Comparison of ENCODE assay signal across 8 cellular contexts in the genomic region with DNA sequence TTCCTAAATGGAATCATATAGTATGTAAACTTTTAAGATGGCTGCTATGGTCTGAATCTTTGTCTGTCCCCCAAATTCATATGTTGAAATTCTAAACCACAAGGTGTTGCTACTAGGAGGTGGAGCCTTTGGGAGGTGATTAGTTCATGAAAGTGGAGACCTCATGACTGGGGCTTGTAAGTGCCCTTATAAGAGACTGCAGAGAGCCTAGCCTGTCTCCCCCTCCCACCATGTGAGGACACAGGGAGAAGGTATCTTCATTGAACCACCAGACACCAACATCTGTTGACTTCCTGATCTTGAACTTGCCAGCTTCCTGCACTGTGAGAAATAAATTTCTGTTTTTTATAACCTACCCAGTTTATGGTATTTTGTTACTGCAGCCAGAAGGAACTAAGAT. TPM values are rescaled to one million over a fixed set of nuclear protein-coding genes. Genes with fewer than 3 reads are reported as not detected.
A peak's percentile ranks its signal among the peaks of the same experiment; 100 is the strongest.
DNase-seq lines count a peak whose midpoint lies in the region; ATAC-seq, FAIRE-seq and TF ChIP-seq lines count a peak whose summit lies in the region.
"Not testable (repeated sequence)": the region's sequence is repeated elsewhere in the genome, so short reads cannot be mapped to it uniquely, and the experiment has no call there.

No MANE protein-coding gene starts in this region.

- CTCF ChIA-PET in CD4-positive, alpha-beta T cell (lab: Charles Lee); activated CD4-positive, alpha-beta T cell treated with anti-CD3 and anti-CD28 coated beads for 36 hours (lab: Charles Lee); K562 (lab: Yijun Ruan, JAX; ENCODE audit: low intra/inter-chr PET ratio): not testable (repeated sequence)

- peaks cover 24% of the 10 kb centered on the region for H4K20me1 ChIP-seq in Loucy (ENCODE audit: insufficient read depth, low read length, poor library complexity, severe bottlenecking)
- not testable (repeated sequence) for H4K20me1 ChIP-seq in K562 (replicated peaks; ENCODE audit: control insufficient read depth, insufficient read depth, low read length)

- BruUV-seq in K562 (replicated peaks; lab: Mats Ljungman, UMichigan): not testable (repeated sequence)

- TF ChIP-seq EP300 in K562 (IDR thresholded peaks at IDR 0.05; ENCODE audit: low read length): not testable (repeated sequence)

- not testable (repeated sequence) for H3K4me3 ChIP-seq in Loucy (ENCODE audit: low read length, poor library complexity, severe bottlenecking); K562

- in situ Hi-C loops in K562 (cut with MboI): not testable (repeated sequence)

- H3F3A ChIP-seq in Loucy (ENCODE audit: low read depth): not testable (repeated sequence)

- H3K4me2 ChIP-seq in Loucy (ENCODE audit: low read depth, low read length, poor library complexity, severe bottlenecking): peak overlapping the region; percentile 35
- not testable (repeated sequence) for H3K4me2 ChIP-seq in K562 (ENCODE audit: insufficient read depth, low read length)

- not testable (repeated sequence) for H2AFZ ChIP-seq in Loucy (ENCODE audit: low read length); K562 (ENCODE audit: low read depth, low read length)

- intact Hi-C loops in CD4-positive, alpha-beta T cell (cut with DNase I, micrococcal nuclease); activated CD4-positive, alpha-beta T cell treated with anti-CD3 and anti-CD28 coated beads for 36 hours (cut with DNase I, micrococcal nuclease); K562 (cut with micrococcal nuclease): not testable (repeated sequence)

- not testable (repeated sequence) for TF ChIP-seq CTCF in CD4-positive, alpha-beta T cell (IDR thresholded peaks at IDR 0.05); Loucy (conservative IDR thresholded peaks at IDR 0.05; ENCODE audit: low read length); K562 (IDR thresholded peaks at IDR 0.05 in 2 of 3, conservative IDR thresholded peaks at IDR 0.05 in 1 of 3; ENCODE audit: insufficient read depth in 2 of 3, low read depth in 1 of 3, low read length in 3 of 3)

- not testable (repeated sequence) for ATAC-seq in CD4-positive, alpha-beta T cell (ENCODE audit: poor library complexity); naive B cell (ENCODE audit: low read depth in 2 of 2); stimulated activated memory B cell treated with anti-CD40 and anti-IgM and Interleukin-4, amounts not matched to agents 10 μg/mL and 1 μg/mL and 100 μg/mL, for 72 hours
- ATAC-seq in activated CD4-positive, alpha-beta T cell treated with anti-CD3 and anti-CD28 coated beads for 36 hours: peak; percentile 37
- ATAC-seq in K562: peak; percentile 73

- H3K4me3 Mint-ChIP-seq in CD4-positive, alpha-beta T cell; activated CD4-positive, alpha-beta T cell treated with anti-CD3 and anti-CD28 coated beads for 36 hours; stimulated activated memory B cell treated with anti-CD40 and anti-IgM and Interleukin-4, amounts not matched to agents 10 μg/mL and 1 μg/mL and 100 μg/mL, for 72 hours: not testable (repeated sequence)
- H3K4me3 Mint-ChIP-seq in naive B cell: peak overlapping the region in 6 of 8 donors; percentile 1 to 84 (median 62)

- POLR2A ChIA-PET in CD4-positive, alpha-beta T cell (lab: Charles Lee); activated CD4-positive, alpha-beta T cell treated with anti-CD3 and anti-CD28 coated beads for 36 hours (lab: Charles Lee): not testable (repeated sequence)
- POLR2A ChIA-PET in K562 (lab: Yijun Ruan, JAX): interaction anchor here (1.0 kb wide), 1 partner anchor 8 kb away, joined by 3 read pairs; no protein-coding TSS in a partner anchor

- DNase-seq in CD4-positive, alpha-beta T cell; activated CD4-positive, alpha-beta T cell treated with anti-CD3 and anti-CD28 coated beads for 36 hours; naive B cell: not testable (repeated sequence)
- peak; percentile 28 for DNase-seq in GF-D8 (lab: John Stamatoyannopoulos, UW)
- peak; percentile 27 for DNase-seq in OCI-M1 (lab: John Stamatoyannopoulos, UW)
- peak in 1 of 4 experiments; percentile 35 for DNase-seq in K562 (ENCODE audit: extremely low read depth in 1 of 4, low spot score in 3 of 4)

- not testable (repeated sequence) for H3K9me2 ChIP-seq in Loucy (replicated peaks; ENCODE audit: low read depth, low read length)

- H3K27me3 ChIP-seq in CD4-positive, alpha-beta T cell (ENCODE audit: control insufficient read depth, insufficient read depth, low read length); Loucy (ENCODE audit: insufficient read depth, low read length, poor library complexity, severe bottlenecking); K562 (ENCODE audit: control insufficient read depth in 2 of 2, insufficient read depth in 2 of 2, low read length in 2 of 2): not testable (repeated sequence)

- H3K27ac ChIP-seq in CD4-positive, alpha-beta T cell (ENCODE audit: low read depth, low read length); K562 (ENCODE audit: extremely low read depth, low read depth, low read length): not testable (repeated sequence)

- H3K4me1 Mint-ChIP-seq in CD4-positive, alpha-beta T cell (ENCODE audit: low read depth): peaks cover 72% of the 10 kb centered on the region
- peaks cover 43% of the 10 kb centered on the region for H3K4me1 Mint-ChIP-seq in activated CD4-positive, alpha-beta T cell treated with anti-CD3 and anti-CD28 coated beads for 36 hours
- H3K4me1 Mint-ChIP-seq in naive B cell: peaks cover 66 to 84% (median 83%) of the 10 kb centered on the region in 3 donors
- peaks cover 61% of the 10 kb centered on the region for H3K4me1 Mint-ChIP-seq in stimulated activated memory B cell treated with anti-CD40 and anti-IgM and Interleukin-4, amounts not matched to agents 10 μg/mL and 1 μg/mL and 100 μg/mL, for 72 hours

- H3K9me3 ChIP-seq in CD4-positive, alpha-beta T cell (ENCODE audit: control insufficient read depth, low read length); Loucy (ENCODE audit: insufficient read depth, low read depth, low read length); K562 (replicated peaks; ENCODE audit: control insufficient read depth, insufficient read depth, low read depth, low read length): not testable (repeated sequence)

- H3K79me2 ChIP-seq in Loucy (ENCODE audit: insufficient read depth, low read length) (peaks cover 58% of the 10 kb centered on the region; the same call in 1 of the 2 replicates), K562 (ENCODE audit: control insufficient read depth, insufficient read depth, low read length) (peaks cover 17% of the 10 kb centered on the region)

- H3K36me3 ChIP-seq in Loucy (ENCODE audit: insufficient read depth, low read length); K562 (ENCODE audit: control insufficient read depth, insufficient read depth, low read length): not testable (repeated sequence)

- not testable (repeated sequence) for H3K9me3 Mint-ChIP-seq in CD4-positive, alpha-beta T cell; activated CD4-positive, alpha-beta T cell treated with anti-CD3 and anti-CD28 coated beads for 36 hours (ENCODE audit: low read depth); stimulated activated memory B cell treated with anti-CD40 and anti-IgM and Interleukin-4, amounts not matched to agents 10 μg/mL and 1 μg/mL and 100 μg/mL, for 72 hours
- peaks cover 0 to 10% (median 5%) of the 10 kb centered on the region in 7 donors for H3K9me3 Mint-ChIP-seq in naive B cell

- not testable (repeated sequence) for H3K27me3 Mint-ChIP-seq in CD4-positive, alpha-beta T cell; activated CD4-positive, alpha-beta T cell treated with anti-CD3 and anti-CD28 coated beads for 36 hours; naive B cell; stimulated activated memory B cell treated with anti-CD40 and anti-IgM and Interleukin-4, amounts not matched to agents 10 μg/mL and 1 μg/mL and 100 μg/mL, for 72 hours

- not testable (repeated sequence) for TF ChIP-seq POLR2A in K562 (conservative IDR thresholded peaks at IDR 0.05)

- not testable (repeated sequence) for TF ChIP-seq RAD21 in K562 (CRISPR knock-in tag; conservative IDR thresholded peaks at IDR 0.05 in 1 of 2, IDR thresholded peaks at IDR 0.05 in 1 of 2)

- not testable (repeated sequence) for H3K9me1 ChIP-seq in K562 (ENCODE audit: control insufficient read depth, insufficient read depth, low read length)

- H3K4me1 ChIP-seq in Loucy (ENCODE audit: insufficient read depth, low read length, poor library complexity, severe bottlenecking): peaks cover 26% of the 10 kb centered on the region
- H3K4me1 ChIP-seq in K562 (replicated peaks in 1 of 2; ENCODE audit: control insufficient read depth in 2 of 2, insufficient read depth in 2 of 2, low read length in 2 of 2): peaks cover 0 to 18% of the 10 kb centered on the region in 2 experiments; a peak in 2 of 5 replicates

- H3K27ac Mint-ChIP-seq in CD4-positive, alpha-beta T cell: peak overlapping the region; percentile 29
- H3K27ac Mint-ChIP-seq in activated CD4-positive, alpha-beta T cell treated with anti-CD3 and anti-CD28 coated beads for 36 hours: not testable (repeated sequence)
- H3K27ac Mint-ChIP-seq in naive B cell: peak overlapping the region; percentile 40 to 95 (median 84)
- peak overlapping the region; percentile 48 for H3K27ac Mint-ChIP-seq in stimulated activated memory B cell treated with anti-CD40 and anti-IgM and Interleukin-4, amounts not matched to agents 10 μg/mL and 1 μg/mL and 100 μg/mL, for 72 hours

- not testable (repeated sequence) for FAIRE-seq in K562 (lab: Jason Lieb, UNC)

- H3K36me3 Mint-ChIP-seq in CD4-positive, alpha-beta T cell (ENCODE audit: low read depth): peaks cover 35% of the 10 kb centered on the region
- H3K36me3 Mint-ChIP-seq in activated CD4-positive, alpha-beta T cell treated with anti-CD3 and anti-CD28 coated beads for 36 hours (ENCODE audit: low read depth): peaks cover 14% of the 10 kb centered on the region
- H3K36me3 Mint-ChIP-seq in naive B cell: not testable (repeated sequence)
- peaks cover 23% of the 10 kb centered on the region for H3K36me3 Mint-ChIP-seq in stimulated activated memory B cell treated with anti-CD40 and anti-IgM and Interleukin-4, amounts not matched to agents 10 μg/mL and 1 μg/mL and 100 μg/mL, for 72 hours

- H3K9ac ChIP-seq in Loucy (ENCODE audit: low read depth, low read length, poor library complexity, severe bottlenecking): peak overlapping the region; percentile 8
- H3K9ac ChIP-seq in K562 (ENCODE audit: insufficient read depth in 1 of 2, low read depth in 2 of 2, low read length in 2 of 2): not testable (repeated sequence)

RNA-seq across cellular contexts. Expression of a gene that starts 27.0 kb away (rescaled TPM):
- 10 to 100 TPM; 18.9 to 20.1 TPM for total RNA-seq in CD4-positive, alpha-beta T cell
- 10 to 100 TPM; 19.3 to 22.5 TPM for total RNA-seq in activated CD4-positive, alpha-beta T cell treated with anti-CD3 and anti-CD28 coated beads for 36 hours
- 18.1 and 28.8 TPM in 2 replicates for total RNA-seq in K562 (2011; cell fraction: chromatin; rRNA removed; ENCODE audit: low replicate concordance)
- 14.2 and 14.7 TPM in 2 replicates for total RNA-seq in K562 (2011; cell fraction: nucleolus; rRNA removed)
- 16.9 TPM in 2 replicates for total RNA-seq in K562 (2011; cell fraction: nucleoplasm; rRNA removed)
- total RNA-seq in K562 (2014; rRNA removed): 13.1 and 18.6 TPM in 2 replicates
- 20.5 and 24.0 TPM in 2 replicates for total RNA-seq in K562 (2014; rRNA removed; fragmentation: Illumina TruSeq; extraction: Trizol)
- total RNA-seq in K562 (2015; rRNA removed; fragmentation: Illumina TruSeq; extraction: Trizol): 21.4 and 22.8 TPM in 2 replicates
- total RNA-seq in K562 (2021): 18.2 and 20.7 TPM in 2 replicates
- polyA plus RNA-seq in K562 (2011; rRNA removed): 21.1 and 27.4 TPM in 2 replicates
- 17.3 and 26.0 TPM in 2 replicates for polyA plus RNA-seq in K562 (2011; cell fraction: cytosol; rRNA removed)
- polyA plus RNA-seq in K562 (2011; cell fraction: nucleus; rRNA removed): 18.6 and 24.6 TPM in 2 replicates
- polyA plus RNA-seq in K562 (2012): 16.3 and 17.0 TPM in 2 replicates
- 23.7 and 29.3 TPM in 2 replicates for polyA plus RNA-seq in K562 (2014; fragmentation: Illumina TruSeq; extraction: Trizol)
- 10 to 100 TPM in 1 of 2 experiments, 1 to 10 TPM in 1; 7.0 to 11.5 TPM for polyA plus RNA-seq in K562 (2014; fragmentation: Nextera tagmentation; extraction: Ambion mirVana)
- polyA plus RNA-seq in K562 (2014; rRNA removed): 15.1 and 16.3 TPM in 2 replicates
- 27.8 and 44.4 TPM in 2 replicates for polyA minus RNA-seq in K562 (2011; rRNA and poly(A)+ RNA removed)
- 9.0 and 18.9 TPM in 2 replicates for polyA minus RNA-seq in K562 (2011; cell fraction: cytosol; rRNA and poly(A)+ RNA removed)
- 9.8 and 10.8 TPM in 2 replicates for polyA minus RNA-seq in K562 (2011; cell fraction: nucleus; rRNA and poly(A)+ RNA removed)
- polyA plus RNA-seq in naive B cell (ENCODE audit: low read depth in 6 of 6): 10 to 100 TPM; 44.8 to 67.3 (median 55.9) TPM
